In genomic region chr2:194383404-194383803, GRCh38 we compare ENCODE assay signal across 19 cellular contexts.
DNase-seq lines count a peak whose midpoint lies in the region; ATAC-seq and TF ChIP-seq lines count a peak whose summit lies in the region.
"Had no signal": no experiment of that assay in that cellular context is flagged by ENCODE, and none has a peak within 500 bp of the region (broad histone marks: within the 10 kb centered on the region; RNA-seq: fewer than 3 reads in every experiment).

No MANE protein-coding gene starts in this region.

- H3K27ac ChIP-seq in HCT116 (ENCODE audit: low read depth, low read length) (no peak overlapping the region), foreskin keratinocyte (no peak overlapping the region)
- H3K27ac ChIP-seq: lower lobe of right lung, stomach had no signal

- H3K4me1 ChIP-seq in HCT116 (ENCODE audit: control insufficient read depth in 1 of 2, insufficient read depth in 2 of 2, low read length in 2 of 2) (no peaks in the 10 kb centered on the region), foreskin keratinocyte (no peaks in the 10 kb centered on the region)
- H3K4me1 ChIP-seq: HAP-1, lower lobe of right lung, stomach had no signal

- no peak overlapping the region for H3K4me3 ChIP-seq in HCT116 (replicated peaks in 1 of 2; ENCODE audit: low read depth in 1 of 2, low read length in 2 of 2)
- H3K4me3 ChIP-seq: HAP-1, lower lobe of right lung, stomach had no signal

- TF ChIP-seq POLR2A in HCT116 (IDR thresholded peaks at IDR 0.05; ENCODE audit: borderline replicate concordance, extremely low read depth, insufficient read depth, insufficient read length) = no peak

- H3K27me3 ChIP-seq in HCT116 (ENCODE audit: insufficient read depth, low read length) = no peaks in the 10 kb centered on the region
- H3K27me3 ChIP-seq in foreskin keratinocyte = no peaks in the 10 kb centered on the region
- H3K27me3 ChIP-seq: stomach had no signal

- H4K20me1 ChIP-seq in HCT116 (ENCODE audit: insufficient read depth) = no peaks in the 10 kb centered on the region

- no peaks in the 10 kb centered on the region for H3K9me2 ChIP-seq in HCT116 (ENCODE audit: insufficient read depth)

- H3K79me2 ChIP-seq in HCT116 (ENCODE audit: insufficient read depth, low read length) = no peaks in the 10 kb centered on the region

- intact Hi-C loops in HCT116 (cut with micrococcal nuclease) = no loop called here

- POLR2A ChIA-PET in HCT116 (lab: Charles Lee) = no interaction called here

- TF ChIP-seq CTCF in HCT116 (IDR thresholded peaks at IDR 0.05 in 2 of 3, conservative IDR thresholded peaks at IDR 0.05 in 1 of 3; ENCODE audit: borderline replicate concordance in 1 of 3, insufficient read depth in 1 of 3, low read depth in 2 of 3, low read length in 2 of 3) = no peak
- TF ChIP-seq CTCF in foreskin keratinocyte (conservative IDR thresholded peaks at IDR 0.05) = no peak

- H3K36me3 ChIP-seq in HCT116 (ENCODE audit: control insufficient read depth in 1 of 2, insufficient read depth in 2 of 2, low read length in 2 of 2) = no peaks in the 10 kb centered on the region
- H3K36me3 ChIP-seq: HAP-1, lower lobe of right lung, stomach had no signal

- H3K4me2 ChIP-seq in HCT116 (ENCODE audit: low read length) = no peak overlapping the region

- peaks cover 0 to 5% of the 10 kb centered on the region in 2 experiments; a peak in 2 of 4 replicates for H3K9me3 ChIP-seq in HCT116 (ENCODE audit: control insufficient read depth in 1 of 2, insufficient read depth in 1 of 2, low read depth in 1 of 2, low read length in 2 of 2)
- H3K9me3 ChIP-seq: HAP-1 had no signal

- H3K9ac ChIP-seq in HCT116 (ENCODE audit: low read length) = no peak overlapping the region

- TF ChIP-seq RAD21 in HCT116 (IDR thresholded peaks at IDR 0.05; ENCODE audit: low read depth) = no peak

- RAD21 ChIA-PET in HCT116 (lab: Charles Lee; ENCODE audit: low non-redundant PET in 1 of 2, low total read pairs in 2 of 2, uncharacterized antibody in 2 of 2, unreplicated experiment in 2 of 2) = no interaction called here

- CTCF ChIA-PET in HCT116 (lab: Charles Lee) = no interaction called here

- no TSS peak for BruUV-seq in HCT116 (replicated peaks; lab: Mats Ljungman, UMichigan)

- H2AFZ ChIP-seq in HCT116 (ENCODE audit: low read depth, low read length, poor library complexity, severe bottlenecking) = no peak overlapping the region

- no peak for ATAC-seq in HCT116
- no peak for ATAC-seq in foreskin keratinocyte
- ATAC-seq: lower lobe of right lung had no signal

- DNase-seq in NCI-H2171 (lab: John Stamatoyannopoulos, UW) (peak; percentile 7), NCI-H2171 treated with DMSO at 0.1 percent for 48 hours (lab: John Stamatoyannopoulos, UW) (no peak), HCT116 (ENCODE audit: low read depth, low spot score) (peak; percentile 12), RKO (ENCODE audit: low spot score) (peak; percentile 34), foreskin keratinocyte (peak; percentile 7 to 41), SIG-M5 (lab: John Stamatoyannopoulos, UW) (no peak), NCI-H1694 treated with DMSO at 0.1 percent for 48 hours (lab: John Stamatoyannopoulos, UW) (no peak)
- DNase-seq in effector CD4-positive, alpha-beta T cell = no peak
- DNase-seq: activated CD4-positive, alpha-beta T cell treated with anti-CD3 and anti-CD28 coated beads, Interleukin-2, amount 10 ng/mL, durations not matched to agents 7 days and 5 days; activated naive CD4-positive, alpha-beta T cell treated with anti-CD3 and anti-CD28 coated beads, Interleukin-2, amount 50 U/mL, for 16 hours; activated T-cell treated with anti-CD3 and anti-CD28 coated beads for 4 hours; CD8-positive, alpha-beta memory T cell; effector CD8-positive, alpha-beta T cell; lower lobe of right lung; Right ventricle myocardium superior; stimulated activated CD4-positive, alpha-beta T cell treated with anti-CD3 and anti-CD28 coated beads, Interleukin-12 subunit alpha, Interleukin-12 subunit beta, amount 100 ng/mL, for 4 hours; stomach; T1000 had no signal

TF ChIP-seq in HCT116, 20 proteins besides CTCF, POLR2A, EP300 and RAD21:
- TF ChIP-seq ELF1 (IDR thresholded peaks at IDR 0.05; ENCODE audit: borderline replicate concordance, low read depth) = no peak
- no peak for TF ChIP-seq POLR2AphosphoS5 (IDR thresholded peaks at IDR 0.05; ENCODE audit: low read depth, low read length)
- peak; percentile 50; the same call in 1 of the 2 replicates for TF ChIP-seq CBX3 (IDR thresholded peaks at IDR 0.05; ENCODE audit: low read depth)

Comparison
In these comparisons a context has a peak if more than half of its experiments do, and no peak if none do; other contexts are left out.
1. DNase-seq: peak in NCI-H2171 (single experiment), HCT116 (single experiment), RKO (single experiment) and foreskin keratinocyte (2 of 2); none in NCI-H2171 treated with DMSO at 0.1 percent for 48 hours (single experiment), effector CD4-positive, alpha-beta T cell (single experiment), SIG-M5 (single experiment) and NCI-H1694 treated with DMSO at 0.1 percent for 48 hours (single experiment).